8 cellular contexts compared by ENCODE assay signal in the genomic region with DNA sequence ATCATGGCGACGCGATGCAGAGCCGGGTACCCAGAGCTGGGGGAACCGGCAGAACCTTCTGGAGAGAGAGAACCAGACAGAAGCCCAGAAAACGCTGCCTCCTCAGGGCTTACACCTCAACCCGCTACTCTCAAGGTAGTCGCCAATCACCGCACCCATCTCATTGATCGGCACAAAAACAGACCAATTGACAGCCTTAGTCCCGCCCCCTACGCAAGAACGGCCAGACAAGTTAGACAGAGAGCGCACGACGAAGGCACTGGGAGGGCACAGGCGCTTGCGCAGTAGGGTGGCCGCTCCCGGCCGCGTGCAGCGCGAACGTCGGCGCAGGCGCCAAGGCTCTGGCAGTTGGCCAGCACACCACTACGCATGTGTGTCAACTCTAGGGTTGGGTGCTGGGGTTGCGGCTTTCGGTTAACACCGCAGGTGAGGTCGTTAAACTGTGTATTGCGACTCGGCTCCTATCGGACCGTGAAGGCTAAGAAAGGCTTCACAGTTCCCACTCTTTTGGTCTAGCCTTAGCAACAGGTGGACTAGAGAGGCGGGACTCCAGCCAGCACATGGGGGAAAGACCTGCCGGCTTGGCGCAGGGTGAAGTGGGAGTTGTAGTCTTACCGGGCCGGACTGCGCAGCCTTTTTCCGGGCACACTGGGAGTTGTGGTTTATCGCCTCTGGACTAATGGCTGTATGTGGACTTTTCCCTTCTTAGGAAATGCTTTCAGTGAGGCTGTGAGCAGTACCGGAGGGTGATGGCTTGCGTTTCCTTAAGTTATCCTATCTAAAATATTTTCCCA. TPM values are rescaled to one million over a fixed set of nuclear protein-coding genes. Genes with fewer than 3 reads are reported as not detected.
DNase-seq lines count a peak whose midpoint lies in the region; ATAC-seq, FAIRE-seq and TF ChIP-seq lines count a peak whose summit lies in the region.

TSS of gene CCT3 (minus strand) at position 113 of the 794 bp plus-strand sequence. CDS start at position 5, 108 bp downstream.
TSS of gene TSACC (plus strand) at position 347 of the 794 bp plus-strand sequence. CDS start 1,232 bp downstream, outside the sequence.

- H3K36me3 ChIP-seq in HUES48 (ENCODE audit: control insufficient read depth, insufficient read depth, low read length) = peaks cover 33% of the 10 kb centered on the region
- H3K36me3 ChIP-seq in NT2/D1 (ENCODE audit: insufficient read depth, insufficient read length, low read length) = peaks cover 41% of the 10 kb centered on the region

- no TSS peak for BruUV-seq in Calu3 (replicated peaks; lab: Mats Ljungman, UMichigan)

- H3K4me1 Mint-ChIP-seq in Calu3 (ENCODE audit: low read depth, unreplicated experiment) = peaks cover 25% of the 10 kb centered on the region

- H3K27ac Mint-ChIP-seq in Calu3 (ENCODE audit: unreplicated experiment) = peak within 1 kb of the TSS; percentile 94

- H3K4me1 ChIP-seq in HUES48 (ENCODE audit: control insufficient read depth, insufficient read depth, low read length) = no peaks in the 10 kb centered on the region; the same call in 1 of the 2 replicates
- H3K4me1 ChIP-seq in NT2/D1 (ENCODE audit: insufficient read depth, insufficient read length) = no peaks in the 10 kb centered on the region

- H3K27me3 ChIP-seq in HUES48 (ENCODE audit: control insufficient read depth, insufficient read depth, low read length) (no peaks in the 10 kb centered on the region), NT2/D1 (ENCODE audit: insufficient read depth, insufficient read length) (no peaks in the 10 kb centered on the region)

- DNase-seq in Calu3 (peak; percentile 100), NT2/D1 (ENCODE audit: low read depth, low spot score) (peak; percentile 100), mesenteric fat pad (ENCODE audit: low spot score) (peak; percentile 99)
- DNase-seq in activated CD8-positive, alpha-beta memory T cell treated with anti-CD3 and anti-CD28 coated beads, Interleukin-2, amount 50 U/mL, for 24 hours (ENCODE audit: extremely low read depth) = peak; percentile 97
- peak; percentile 98 for DNase-seq in stimulated activated CD8-positive, alpha-beta memory T cell treated with anti-CD3 and anti-CD28 coated beads, Interleukin-15, amount 100 ng/mL, for 1 hour (ENCODE audit: low read depth)

- H3K4me3 ChIP-seq in HUES48 (ENCODE audit: low read depth, low read length) = peak within 1 kb of the TSS; percentile 85
- H3K4me3 ChIP-seq in NT2/D1 (ENCODE audit: insufficient read length, low read depth) = peak within 1 kb of the TSS; percentile 92

- ATAC-seq in GM21423 (IDR thresholded peaks at IDR 0.05; ENCODE audit: unreplicated experiment) = peak; percentile 95

- CTCF ChIA-PET in Calu3 (lab: Charles Lee) = interaction anchor here (0.6 to 1.2 kb wide), 7 partner anchors 16 to 278 kb away, joined by 3 to 4 read pairs (median 4); partner anchors contain the start of gene SMG5

- H3K36me3 Mint-ChIP-seq in Calu3 (ENCODE audit: insufficient read depth, unreplicated experiment) = peaks cover 62% of the 10 kb centered on the region

- no peaks in the 10 kb centered on the region for H3K9me3 Mint-ChIP-seq in Calu3 (ENCODE audit: low read depth, unreplicated experiment)

- H3K9ac ChIP-seq in HUES48 (ENCODE audit: low read depth, low read length) (peak within 1 kb of the TSS; percentile 82), NT2/D1 (ENCODE audit: insufficient read length, low read depth) (peak within 1 kb of the TSS; percentile 99)

- peak; percentile 94 for FAIRE-seq in endometrium (lab: Jason Lieb, UNC)

- peaks cover 9% of the 10 kb centered on the region for H3K27me3 Mint-ChIP-seq in Calu3 (ENCODE audit: unreplicated experiment)

- intact Hi-C loops in Calu3 (cut with micrococcal nuclease; ENCODE audit: unreplicated experiment) = loop anchor here (5.0 kb wide), 1 partner anchor 56 kb away; the partner anchor contains the start of genes SMG5 and TMEM79

- peak within 1 kb of the TSS; percentile 98 for H3K4me3 Mint-ChIP-seq in Calu3 (ENCODE audit: low read depth, unreplicated experiment)

- H3K9me3 ChIP-seq in HUES48 (ENCODE audit: control insufficient read depth, insufficient read depth, low read length) (no peaks in the 10 kb centered on the region), NT2/D1 (ENCODE audit: insufficient read depth, low read length) (no peaks in the 10 kb centered on the region)

- TF ChIP-seq CTCF in Calu3 (IDR thresholded peaks at IDR 0.05; ENCODE audit: unreplicated experiment) = no peak

- H3K27ac ChIP-seq in HUES48 (ENCODE audit: low read depth, low read length) = peak within 1 kb of the TSS; percentile 92

RNA-seq across cellular contexts. Expression of gene CCT3, which starts in this region (rescaled TPM):
- 554 and 598 TPM in 2 replicates for total RNA-seq in Calu3 (2022)
- 163 TPM for total RNA-seq in mesenteric fat pad

RNA-seq across cellular contexts. Expression of gene TSACC, which starts in this region (rescaled TPM):
- total RNA-seq in Calu3 (2022) (1.4 and 2.0 TPM in 2 replicates), mesenteric fat pad (0.64 TPM)

Comparison
In these comparisons a context has a peak if more than half of its experiments do, and no peak if none do; other contexts are left out.
1. Peak in every context shown above with its lines: DNase-seq, ATAC-seq, H3K4me3 ChIP-seq and H3K27ac ChIP-seq.